Comparison of ENCODE assay signal across 17 cellular contexts in genomic region chr11:66810576-66811185, GRCh38. TPM values are rescaled to one million over a fixed set of nuclear protein-coding genes. Genes with fewer than 3 reads are reported as not detected.
"Had no signal": no experiment of that assay in that cellular context is flagged by ENCODE, and none has a peak within 500 bp of the region (broad histone marks: within the 10 kb centered on the region; RNA-seq: fewer than 3 reads in every experiment).

No MANE protein-coding gene starts in this region.

- H3K27ac Mint-ChIP-seq: dendritic cell treated with granulocyte-macrophage colony-stimulating factor and Interleukin-4, amounts not matched to agents 40 ng/mL and 50 ng/mL, for 4 days; effector memory CD8-positive, alpha-beta T cell; naive thymus-derived CD4-positive, alpha-beta T cell had no signal

- H3K4me3 Mint-ChIP-seq: dendritic cell treated with granulocyte-macrophage colony-stimulating factor and Interleukin-4, amounts not matched to agents 40 ng/mL and 50 ng/mL, for 4 days; effector memory CD8-positive, alpha-beta T cell; naive thymus-derived CD4-positive, alpha-beta T cell had no signal

- H3K36me3 ChIP-seq: thoracic aorta, transverse colon had no signal

- H3K27me3 Mint-ChIP-seq: effector memory CD8-positive, alpha-beta T cell; naive thymus-derived CD4-positive, alpha-beta T cell had no signal

- H3K9me3 ChIP-seq: esophagus squamous epithelium, gastroesophageal sphincter, stomach, thoracic aorta, transverse colon had no signal

- DNase-seq: effector memory CD8-positive, alpha-beta T cell; esophagus squamous epithelium; foreskin fibroblast; glutamatergic neuron; kidney glomerular epithelial cell; naive thymus-derived CD4-positive, alpha-beta T cell; posterior cingulate gyrus; stimulated activated CD4-positive, alpha-beta T cell treated with anti-CD3 and anti-CD28 coated beads, Interleukin-2, amount 100 ng/mL, for 24 hours; stimulated activated CD4-positive, alpha-beta T cell treated with anti-CD3 and anti-CD28 coated beads, Interleukin-4, amount 100 ng/mL, for 4 hours; stimulated activated naive CD4-positive, alpha-beta T cell; stomach; substantia nigra; transverse colon had no signal

- H3K4me3 ChIP-seq: esophagus squamous epithelium, gastroesophageal sphincter, stomach, thoracic aorta, transverse colon had no signal

- H3K4me1 ChIP-seq: esophagus squamous epithelium, gastroesophageal sphincter, stomach, transverse colon had no signal

- H3K9me3 Mint-ChIP-seq: dendritic cell treated with granulocyte-macrophage colony-stimulating factor and Interleukin-4, amounts not matched to agents 40 ng/mL and 50 ng/mL, for 4 days; effector memory CD8-positive, alpha-beta T cell; naive thymus-derived CD4-positive, alpha-beta T cell had no signal

- H3K27me3 ChIP-seq: esophagus squamous epithelium, gastroesophageal sphincter, stomach, transverse colon had no signal

- ATAC-seq: effector memory CD8-positive, alpha-beta T cell; gastroesophageal sphincter; naive thymus-derived CD4-positive, alpha-beta T cell; sciatic nerve had no signal

- H3K27ac ChIP-seq: esophagus squamous epithelium, gastroesophageal sphincter, stomach, thoracic aorta, transverse colon had no signal

RNA-seq across cellular contexts. Expression of gene LRFN4, which starts 46.2 kb away (rescaled TPM):
- polyA plus RNA-seq: naive thymus-derived CD4-positive, alpha-beta T cell had no signal
